Comparison of ENCODE assay signal across 27 cellular contexts in genomic region chr4:165609653-165610052, GRCh38.
"Had no signal": no experiment of that assay in that cellular context is flagged by ENCODE, and none has a peak within 500 bp of the region (broad histone marks: within the 10 kb centered on the region; RNA-seq: fewer than 3 reads in every experiment).

No MANE protein-coding gene starts in this region.

- H3K4me1 Mint-ChIP-seq: activated naive CD8-positive, alpha-beta T cell treated with anti-CD3 and anti-CD28 coated beads, Interleukin-2, amount 50 U/mL, for 24 hours; activated T-helper 17 cell treated with anti-CD3 and anti-CD28 coated beads, Interleukin-2, amount 50 U/mL, for 72 hours had no signal

- H3K27ac Mint-ChIP-seq: activated CD4-positive, alpha-beta T cell treated with anti-CD3 and anti-CD28 coated beads, Interleukin-2, amount 10 ng/mL, durations not matched to agents 7 days and 5 days; activated CD8-positive, alpha-beta T cell treated with anti-CD3 and anti-CD28 coated beads for 36 hours; activated naive CD8-positive, alpha-beta T cell; activated naive CD8-positive, alpha-beta T cell treated with anti-CD3 and anti-CD28 coated beads, Interleukin-2, amount 50 U/mL, for 24 hours; activated T-helper 17 cell treated with anti-CD3 and anti-CD28 coated beads, Interleukin-2, amount 50 U/mL, for 72 hours had no signal

- DNase-seq: activated CD4-positive, alpha-beta T cell treated with anti-CD3 and anti-CD28 coated beads for 1 hour; activated CD4-positive, alpha-beta T cell treated with anti-CD3 and anti-CD28 coated beads for 4 hours; activated CD4-positive, alpha-beta T cell treated with anti-CD3 and anti-CD28 coated beads, Interleukin-2, amount 10 ng/mL, durations not matched to agents 7 days and 5 days; activated CD4-positive, alpha-beta T cell treated with anti-CD3 and anti-CD28 coated beads, Interleukin-2, amount 50 U/mL, for 4 hours; activated CD8-positive, alpha-beta memory T cell treated with anti-CD3 and anti-CD28 coated beads for 24 hours; activated CD8-positive, alpha-beta T cell treated with anti-CD3 and anti-CD28 coated beads for 36 hours; activated effector memory CD4-positive, alpha-beta T cell treated with Interleukin-2 at 50 U/mL for 16 hours; activated gamma-delta T cell treated with Interleukin-2 at 50 U/mL for 16 hours; activated naive CD4-positive, alpha-beta T cell treated with anti-CD3 and anti-CD28 coated beads, Interleukin-2, amount 50 U/mL, for 16 hours; activated naive CD4-positive, alpha-beta T cell treated with Interleukin-2 at 50 U/mL for 16 hours; activated naive CD8-positive, alpha-beta T cell treated with anti-CD3 and anti-CD28 coated beads, Interleukin-2, amount 50 U/mL, for 24 hours; activated T-cell treated with anti-CD3 and anti-CD28 coated beads, Interleukin-2, amount 50 U/mL, for 4 hours; adrenal gland; amygdala; aorta; body of pancreas; caudate nucleus; effector CD8-positive, alpha-beta T cell; esophagus squamous epithelium; foreskin melanocyte; T-helper 2 cell had no signal

- H3K27me3 ChIP-seq: adrenal gland, body of pancreas, esophagus squamous epithelium had no signal

- H3K27me3 Mint-ChIP-seq: activated CD8-positive, alpha-beta T cell treated with anti-CD3 and anti-CD28 coated beads for 36 hours; activated naive CD8-positive, alpha-beta T cell; activated naive CD8-positive, alpha-beta T cell treated with anti-CD3 and anti-CD28 coated beads, Interleukin-2, amount 50 U/mL, for 24 hours; activated T-helper 17 cell treated with anti-CD3 and anti-CD28 coated beads, Interleukin-2, amount 50 U/mL, for 72 hours had no signal

- ATAC-seq: activated CD8-positive, alpha-beta T cell treated with anti-CD3 and anti-CD28 coated beads for 36 hours; activated naive CD8-positive, alpha-beta T cell treated with anti-CD3 and anti-CD28 coated beads, Interleukin-2, amount 50 U/mL, for 24 hours; activated T-cell treated with anti-CD3 and anti-CD28 coated beads, Interleukin-2, amount 50 U/mL, for 4 hours; activated T-helper 17 cell treated with anti-CD3 and anti-CD28 coated beads, Interleukin-2, amount 50 U/mL, for 72 hours; body of pancreas had no signal

- H3K4me3 ChIP-seq: adrenal gland, body of pancreas, esophagus squamous epithelium had no signal

- H3K9me3 Mint-ChIP-seq: activated CD4-positive, alpha-beta T cell treated with anti-CD3 and anti-CD28 coated beads, Interleukin-2, amount 10 ng/mL, durations not matched to agents 7 days and 5 days; activated CD8-positive, alpha-beta T cell treated with anti-CD3 and anti-CD28 coated beads for 36 hours; activated T-cell treated with anti-CD3 and anti-CD28 coated beads, Interleukin-2, amount 50 U/mL, for 4 hours; activated T-helper 17 cell treated with anti-CD3 and anti-CD28 coated beads, Interleukin-2, amount 50 U/mL, for 72 hours had no signal

- H3K27ac ChIP-seq: adrenal gland, body of pancreas, epithelial cell of prostate, esophagus squamous epithelium had no signal

- H3K36me3 ChIP-seq: adrenal gland, esophagus squamous epithelium had no signal

- H3K36me3 Mint-ChIP-seq: activated naive CD8-positive, alpha-beta T cell had no signal

- H3K4me3 Mint-ChIP-seq: activated CD4-positive, alpha-beta T cell treated with anti-CD3 and anti-CD28 coated beads, Interleukin-2, amount 10 ng/mL, durations not matched to agents 7 days and 5 days; activated CD8-positive, alpha-beta T cell treated with anti-CD3 and anti-CD28 coated beads for 36 hours; activated naive CD8-positive, alpha-beta T cell; activated naive CD8-positive, alpha-beta T cell treated with anti-CD3 and anti-CD28 coated beads, Interleukin-2, amount 50 U/mL, for 24 hours; activated T-cell treated with anti-CD3 and anti-CD28 coated beads, Interleukin-2, amount 50 U/mL, for 4 hours; activated T-helper 17 cell treated with anti-CD3 and anti-CD28 coated beads, Interleukin-2, amount 50 U/mL, for 72 hours had no signal

- H3K4me1 ChIP-seq: adrenal gland had no signal

- H3K9me3 ChIP-seq: adrenal gland, body of pancreas, esophagus squamous epithelium had no signal

- FAIRE-seq: colon, endometrium, endothelial cell of umbilical vein had no signal
